8 cellular contexts compared by ENCODE assay signal in the genomic region with DNA sequence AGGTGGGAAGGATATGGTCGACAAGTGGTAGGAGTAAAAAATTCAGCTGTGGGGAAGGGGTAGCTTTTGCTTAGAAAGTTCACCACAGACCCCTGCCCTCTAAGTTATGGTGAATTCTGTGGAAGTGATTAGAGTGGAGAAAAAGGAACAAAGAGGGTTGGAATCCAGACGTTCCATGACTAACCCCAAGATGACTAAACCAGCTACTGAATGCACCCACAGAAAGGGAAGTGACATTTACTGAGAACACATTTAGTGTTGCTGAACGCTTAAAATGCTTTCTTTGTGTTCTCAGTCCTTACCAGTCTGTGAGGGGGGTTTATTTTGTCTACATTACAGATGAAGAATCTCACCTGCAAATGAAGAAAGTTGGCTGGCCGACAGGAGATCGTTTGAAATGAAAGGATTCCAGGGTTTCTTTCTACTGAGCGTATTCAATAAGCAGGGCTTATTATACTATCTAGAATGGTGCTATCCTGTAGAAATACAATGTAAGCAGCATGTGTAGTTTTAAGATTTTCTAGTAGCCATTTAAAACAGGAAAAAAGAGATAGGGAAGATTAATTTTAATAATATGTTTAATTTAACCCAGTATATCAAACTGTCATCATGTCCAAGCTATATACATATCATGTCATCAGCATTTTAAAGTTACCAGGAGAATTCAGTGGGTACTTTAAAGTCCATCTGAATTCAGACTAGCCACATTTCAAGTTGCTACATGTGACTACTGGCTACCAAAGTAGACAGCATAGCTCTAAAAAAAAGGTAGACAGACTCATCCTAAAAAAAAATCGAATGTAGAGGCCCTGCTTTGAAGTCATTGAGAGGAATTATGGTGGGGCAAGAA.
DNase-seq lines count a peak whose midpoint lies in the region; ATAC-seq and TF ChIP-seq lines count a peak whose summit lies in the region.

No MANE protein-coding gene starts in this region.

- H3K9me3 ChIP-seq in Panc1 (ENCODE audit: control insufficient read depth, insufficient read depth, low read depth, low read length) (no peaks in the 10 kb centered on the region), ectodermal cell (ENCODE audit: control insufficient read depth, low read length) (no peaks in the 10 kb centered on the region)

- H3K4me1 ChIP-seq in Panc1 (ENCODE audit: control insufficient read depth, insufficient read depth, low read length) = peaks cover 34% of the 10 kb centered on the region
- H3K4me1 ChIP-seq in ectodermal cell (ENCODE audit: control insufficient read depth, insufficient read depth, low read length) = peaks cover 31% of the 10 kb centered on the region

- H3K4me1 Mint-ChIP-seq in activated naive CD4-positive, alpha-beta T cell treated with anti-CD3 and anti-CD28 coated beads, Interleukin-2, amount 50 U/mL, for 24 hours = peaks cover 27% of the 10 kb centered on the region
- H3K4me1 Mint-ChIP-seq in naive thymus-derived CD8-positive, alpha-beta T cell = peaks cover 10 to 52% (median 18%) of the 10 kb centered on the region in 4 donors

- H3K4me3 Mint-ChIP-seq in activated naive CD4-positive, alpha-beta T cell treated with anti-CD3 and anti-CD28 coated beads, Interleukin-2, amount 50 U/mL, for 24 hours = peak overlapping the region; percentile 53
- no peak overlapping the region for H3K4me3 Mint-ChIP-seq in naive thymus-derived CD8-positive, alpha-beta T cell

- DNase-seq in activated naive CD4-positive, alpha-beta T cell treated with anti-CD3 and anti-CD28 coated beads, Interleukin-2, amount 50 U/mL, for 16 hours = no peak
- DNase-seq in Panc1 (ENCODE audit: low read depth, low spot score) (no peak), germinal center (ENCODE audit: low spot score) (no peak)
- DNase-seq in naive thymus-derived CD8-positive, alpha-beta T cell = no peak
- DNase-seq in activated effector memory CD4-positive, alpha-beta T cell treated with Interleukin-2 at 50 U/mL for 16 hours = no peak

- WGBS in ectodermal cell, 2 experiments = 71 to 81% methylated on average over 7 of the region's 7 CpGs

- H3K27ac ChIP-seq in Panc1 (ENCODE audit: low read length) = peak overlapping the region; percentile 86
- H3K27ac ChIP-seq in ectodermal cell (ENCODE audit: insufficient read depth, low read depth, low read length, poor library complexity, severe bottlenecking) = peak overlapping the region; percentile 57

- TF ChIP-seq CTCF in Panc1 (IDR thresholded peaks at IDR 0.05) = no peak

- H3K4me3 ChIP-seq in Panc1 (ENCODE audit: low read depth in 2 of 2, low read length in 2 of 2) = peak overlapping the region in 1 of 2 experiments; percentile 14; a peak in 2 of 4 replicates
- H3K4me3 ChIP-seq in ectodermal cell (ENCODE audit: insufficient read depth, low read depth, low read length) = no peak overlapping the region

- in situ Hi-C loops in Panc1 (cut with HindIII; ENCODE audit: low pct_unique_long_range_greater_than_20kb, low sequenced_read_pairs) = no loop called here

- TSS peak; percentile 53 for BruUV-seq in Panc1 (replicated peaks; lab: Mats Ljungman, UMichigan)

- H3K27me3 ChIP-seq in Panc1 (ENCODE audit: control insufficient read depth, insufficient read depth, low read length) (no peaks in the 10 kb centered on the region), ectodermal cell (ENCODE audit: control insufficient read depth, insufficient read depth, low read length, poor library complexity, severe bottlenecking) (no peaks in the 10 kb centered on the region)

- ATAC-seq in HG02973 (IDR thresholded peaks at IDR 0.05; ENCODE audit: unreplicated experiment) (peak; percentile 95), Panc1 (peak; percentile 72)
- ATAC-seq in naive thymus-derived CD8-positive, alpha-beta T cell = peak; percentile 24 to 46

- intact Hi-C loops in Panc1 (cut with micrococcal nuclease; ENCODE audit: unreplicated experiment) = no loop called here

- no peaks in the 10 kb centered on the region for H3K9me3 Mint-ChIP-seq in activated naive CD4-positive, alpha-beta T cell treated with anti-CD3 and anti-CD28 coated beads, Interleukin-2, amount 50 U/mL, for 24 hours
- H3K9me3 Mint-ChIP-seq in naive thymus-derived CD8-positive, alpha-beta T cell = no peaks in the 10 kb centered on the region

- no peaks in the 10 kb centered on the region for H3K27me3 Mint-ChIP-seq in activated naive CD4-positive, alpha-beta T cell treated with anti-CD3 and anti-CD28 coated beads, Interleukin-2, amount 50 U/mL, for 24 hours
- no peaks in the 10 kb centered on the region for H3K27me3 Mint-ChIP-seq in naive thymus-derived CD8-positive, alpha-beta T cell

- POLR2A ChIA-PET in Panc1 (lab: Charles Lee) = interaction anchor here (0.6 kb wide), 2 partner anchors 113 to 125 kb away, joined by 3 read pairs; a partner anchor contains a TSS
- POLR2A ChIA-PET in naive thymus-derived CD8-positive, alpha-beta T cell (lab: Charles Lee) = no interaction called here

- no peaks in the 10 kb centered on the region for H3K36me3 ChIP-seq in Panc1 (ENCODE audit: control insufficient read depth, insufficient read depth, low read length)
- no peaks in the 10 kb centered on the region for H3K36me3 ChIP-seq in ectodermal cell (ENCODE audit: control insufficient read depth, insufficient read depth, low read length)

- peak overlapping the region; percentile 53 for H3K27ac Mint-ChIP-seq in activated naive CD4-positive, alpha-beta T cell treated with anti-CD3 and anti-CD28 coated beads, Interleukin-2, amount 50 U/mL, for 24 hours
- H3K27ac Mint-ChIP-seq in naive thymus-derived CD8-positive, alpha-beta T cell = peak overlapping the region in 5 of 10 donors; percentile 6 to 64 (median 49)

- CTCF ChIA-PET in Panc1 (lab: Charles Lee) = interaction anchor here (1.0 to 1.2 kb wide), 2 partner anchors 10 to 41 kb away, joined by 3 to 5 read pairs; no protein-coding TSS in a partner anchor

- H3K36me3 Mint-ChIP-seq in activated naive CD4-positive, alpha-beta T cell treated with anti-CD3 and anti-CD28 coated beads, Interleukin-2, amount 50 U/mL, for 24 hours = no peaks in the 10 kb centered on the region
- H3K36me3 Mint-ChIP-seq in naive thymus-derived CD8-positive, alpha-beta T cell = no peaks in the 10 kb centered on the region

Comparison
In these comparisons a context has a peak if more than half of its experiments do, and no peak if none do; other contexts are left out.
1. ATAC-seq: peak in every context shown above with its lines; median percentile 95 in HG02973; 72 in Panc1; 35 in naive thymus-derived CD8-positive, alpha-beta T cell.